In genomic region chr1:244971524-244972216, GRCh38 we compare ENCODE assay signal across 8 cellular contexts.
A peak's percentile ranks its signal among the peaks of the same experiment; 100 is the strongest.
DNase-seq lines count a peak whose midpoint lies in the region; ATAC-seq, FAIRE-seq and TF ChIP-seq lines count a peak whose summit lies in the region.

No MANE protein-coding gene starts in this region.

- H3K36me3 ChIP-seq in cardiac muscle cell (no peaks in the 10 kb centered on the region), pancreas (no peaks in the 10 kb centered on the region)

- ATAC-seq in Right ventricle myocardium superior (ENCODE audit: poor library complexity) = no peak
- peak in 1 of 4 donors; percentile 0 for ATAC-seq in pancreas
- ATAC-seq in GM18520 (IDR thresholded peaks at IDR 0.05; ENCODE audit: unreplicated experiment) = no peak

- DNase-seq in cardiac muscle cell (ENCODE audit: low read depth in 1 of 2, low spot score in 1 of 2) (no peak), Right ventricle myocardium superior (no peak), SW480 (ENCODE audit: low spot score) (peak; percentile 27), erythroblast (lab: John Stamatoyannopoulos, UW) (peak; percentile 36 to 68), pancreas (no peak), epidermal melanocyte (ENCODE audit: insufficient read length, low spot score) (no peak), SHP77 (lab: John Stamatoyannopoulos, UW) (no peak)

- 10 to 13% methylated on average over 11 of the region's 11 CpGs for WGBS in pancreas, 2 donors

- FAIRE-seq in pancreas (lab: Jason Lieb, UNC) = peak; percentile 5

- H3K27ac ChIP-seq in cardiac muscle cell = peak overlapping the region; percentile 99
- peak overlapping the region; percentile 99 to 100 (median 100) for H3K27ac ChIP-seq in pancreas

- peaks cover 12% of the 10 kb centered on the region for H3K4me1 ChIP-seq in cardiac muscle cell (ENCODE audit: low read depth)
- H3K4me1 ChIP-seq in pancreas = peaks cover 9 to 17% (median 10%) of the 10 kb centered on the region in 3 donors

- H3K4me3 ChIP-seq in cardiac muscle cell (peak overlapping the region; percentile 66), pancreas (peak overlapping the region; percentile 22 to 72 (median 66))

- TF ChIP-seq CTCF in cardiac muscle cell (IDR thresholded peaks at IDR 0.05; ENCODE audit: low read depth, low read length) = no peak
- TF ChIP-seq CTCF in pancreas (IDR thresholded peaks at IDR 0.05) = no peak

- H3K9me3 ChIP-seq in cardiac muscle cell (ENCODE audit: low read depth) (no peaks in the 10 kb centered on the region), pancreas (no peaks in the 10 kb centered on the region)

- no peak for TF ChIP-seq POLR2A in erythroblast (IDR thresholded peaks at IDR 0.05; ENCODE audit: low read length)

- H3K27me3 ChIP-seq in cardiac muscle cell = no peaks in the 10 kb centered on the region
- no peaks in the 10 kb centered on the region for H3K27me3 ChIP-seq in pancreas

- intact Hi-C loops in Right ventricle myocardium superior (cut with DNase I) = loop anchor here (2.0 to 10.0 kb wide), 3 partner anchors 71 to 137 kb away; partner anchors contain the start of genes COX20 and HNRNPU
- intact Hi-C loops in pancreas (cut with DNase I) = no loop called here

Comparison
In these comparisons a context has a peak if more than half of its experiments do, and no peak if none do; other contexts are left out.
1. DNase-seq: peak in SW480 (single experiment) and erythroblast (2 of 2); none in cardiac muscle cell (0 of 2), Right ventricle myocardium superior (single experiment), pancreas (0 of 6), epidermal melanocyte (single experiment) and SHP77 (0 of 2).